8 cellular contexts compared by ENCODE assay signal in the genomic region with DNA sequence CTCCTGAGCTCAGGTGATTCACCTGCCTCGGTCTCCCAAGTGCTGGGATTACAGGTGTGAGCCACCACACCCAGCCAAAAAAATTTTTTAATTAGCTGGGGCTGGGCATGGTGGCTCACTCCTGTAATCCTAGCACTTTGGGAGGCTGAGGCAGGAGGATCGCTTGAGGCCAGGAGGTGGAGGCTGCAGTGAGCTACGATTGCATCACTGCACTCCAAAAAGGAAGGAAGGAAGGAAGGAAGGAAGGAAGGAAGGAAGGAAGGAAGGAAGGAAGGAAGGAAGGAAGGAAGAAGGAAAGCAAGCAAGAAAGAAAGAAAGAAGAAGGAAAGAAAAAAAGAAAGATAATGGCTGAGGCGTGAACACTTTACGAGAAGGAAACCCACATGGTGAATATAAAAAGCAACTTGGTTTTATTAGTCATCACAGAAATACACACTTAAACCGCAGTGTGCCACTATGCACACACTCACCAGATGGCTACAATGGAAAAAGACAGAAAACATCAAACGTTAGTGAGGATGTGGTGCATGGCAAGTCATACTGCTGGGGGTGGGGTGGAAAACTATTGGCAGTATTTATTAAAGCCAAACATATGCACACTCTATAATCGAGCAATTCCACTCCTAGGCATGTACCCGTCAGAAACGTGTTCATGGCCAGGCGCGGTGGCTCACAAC. TPM values are rescaled to one million over a fixed set of nuclear protein-coding genes. Genes with fewer than 3 reads are reported as not detected.
DNase-seq lines count a peak whose midpoint lies in the region; ATAC-seq, FAIRE-seq and TF ChIP-seq lines count a peak whose summit lies in the region.

No MANE protein-coding gene starts in this region.

- 0 out of 5 replicates have a peak, but pooled peaks of 1 of the 2 experiments have one; percentile 19 for TF ChIP-seq RAD21 in A549 (conservative IDR thresholded peaks at IDR 0.05 in 1 of 2, IDR thresholded peaks at IDR 0.05 in 1 of 2)

- ATAC-seq in A549 (peak; percentile 32 to 72; a peak in 3 of 6 replicates), GM21786 (IDR thresholded peaks at IDR 0.05; ENCODE audit: unreplicated experiment) (no peak), GM21619 (IDR thresholded peaks at IDR 0.05; ENCODE audit: unreplicated experiment) (no peak)

- H3K4me3 Mint-ChIP-seq in activated CD4-positive, alpha-beta memory T cell treated with anti-CD3 and anti-CD28 coated beads for 36 hours: peak overlapping the region; percentile 49

- no peaks in the 10 kb centered on the region for H4K20me1 ChIP-seq in OCI-LY7 (ENCODE audit: insufficient read depth, low read length)

- intact Hi-C loops in activated CD4-positive, alpha-beta memory T cell treated with anti-CD3 and anti-CD28 coated beads for 36 hours (cut with micrococcal nuclease): loop anchor here (2.0 to 10.0 kb wide), 5 partner anchors 66 to 252 kb away; no protein-coding TSS in a partner anchor
- intact Hi-C loops in OCI-LY7 (cut with micrococcal nuclease; ENCODE audit: unreplicated experiment): no loop called here

- H3K4me2 ChIP-seq in A549: no peak overlapping the region
- H3K4me2 ChIP-seq in OCI-LY7 (ENCODE audit: low read length): no peak overlapping the region

- no peak for TF ChIP-seq POLR2A in A549 (IDR thresholded peaks at IDR 0.05; ENCODE audit: low read length)

- no peak overlapping the region for H3K4me3 ChIP-seq in A549
- H3K4me3 ChIP-seq in OCI-LY7 (ENCODE audit: low read depth, low read length, poor library complexity, severe bottlenecking): no peak overlapping the region

- POLR2A ChIA-PET in A549 (lab: Yijun Ruan, JAX) (no interaction called here), OCI-LY7 (lab: Charles Lee) (interaction anchor here (0.6 to 0.7 kb wide), 2 partner anchors 35 to 141 kb away, joined by 5 read pairs; no protein-coding TSS in a partner anchor)
- POLR2A ChIA-PET in activated CD4-positive, alpha-beta memory T cell treated with anti-CD3 and anti-CD28 coated beads for 36 hours (lab: Charles Lee): no interaction called here

- FAIRE-seq in A549 (lab: Jason Lieb, UNC): no peak

- WGBS in A549 (ENCODE audit: missing lambda C conversion rate): 53% methylated on average over 11 of the region's 12 CpGs

- no peaks in the 10 kb centered on the region for H3K9me2 ChIP-seq in OCI-LY7 (ENCODE audit: insufficient read depth, low read length)

- peak in 1 of 2 experiments; percentile 59 for DNase-seq in A549 (ENCODE audit: low read depth in 1 of 2, low spot score in 1 of 2)
- peak; percentile 53 for DNase-seq in LoVo (ENCODE audit: low spot score)
- peak; percentile 78 for DNase-seq in activated CD4-positive, alpha-beta memory T cell treated with anti-CD3 and anti-CD28 coated beads for 36 hours
- peak; percentile 35 for DNase-seq in fibroblast of the conjunctiva (ENCODE audit: low read depth)
- peak; percentile 87 for DNase-seq in stromal cell of bone marrow (ENCODE audit: low read depth)
- DNase-seq in OCI-LY7 (ENCODE audit: low spot score): no peak

- TF ChIP-seq CTCF in A549 (IDR thresholded peaks at IDR 0.05) (no peak), OCI-LY7 (conservative IDR thresholded peaks at IDR 0.05; ENCODE audit: low read length) (no peak)

- H3K79me2 ChIP-seq in OCI-LY7 (ENCODE audit: insufficient read depth, low read depth, low read length): no peaks in the 10 kb centered on the region

- peaks cover 50% of the 10 kb centered on the region for H3K4me1 Mint-ChIP-seq in activated CD4-positive, alpha-beta memory T cell treated with anti-CD3 and anti-CD28 coated beads for 36 hours (ENCODE audit: low read depth)

- H3K36me3 Mint-ChIP-seq in activated CD4-positive, alpha-beta memory T cell treated with anti-CD3 and anti-CD28 coated beads for 36 hours: no peaks in the 10 kb centered on the region

- peaks cover 4% of the 10 kb centered on the region for H3K9me3 Mint-ChIP-seq in activated CD4-positive, alpha-beta memory T cell treated with anti-CD3 and anti-CD28 coated beads for 36 hours

- CTCF ChIA-PET in A549 (lab: Yijun Ruan, JAX): interaction anchor here (0.5 to 1.6 kb wide), 3 partner anchors 12 to 80 kb away, joined by 3 to 5 read pairs (median 5); no protein-coding TSS in a partner anchor
- CTCF ChIA-PET in activated CD4-positive, alpha-beta memory T cell treated with anti-CD3 and anti-CD28 coated beads for 36 hours (lab: Charles Lee): interaction anchor here (0.7 to 1.2 kb wide), 2 partner anchors 14 to 137 kb away, joined by 3 read pairs; no protein-coding TSS in a partner anchor
- CTCF ChIA-PET in OCI-LY7 (lab: Charles Lee; ENCODE audit: unreplicated experiment): interaction anchor here (0.6 kb wide), 1 partner anchor 380 kb away, joined by 3 read pairs; no protein-coding TSS in a partner anchor

- TF ChIP-seq EP300 in A549 (IDR thresholded peaks at IDR 0.05): no peak

- H3K9me3 ChIP-seq in A549 (no peaks in the 10 kb centered on the region), OCI-LY7 (ENCODE audit: low read length) (no peaks in the 10 kb centered on the region)

- no peaks in the 10 kb centered on the region for H3K36me3 ChIP-seq in OCI-LY7 (ENCODE audit: insufficient read depth, low read length)

- H3K4me1 ChIP-seq in A549 (peaks cover 12% of the 10 kb centered on the region), OCI-LY7 (ENCODE audit: insufficient read depth, low read length, poor library complexity, severe bottlenecking) (no peaks in the 10 kb centered on the region)

- no TSS peak for BruUV-seq in OCI-LY7 (replicated peaks; lab: Mats Ljungman, UMichigan)

- H3K27ac ChIP-seq in A549 (no peak overlapping the region), OCI-LY7 (ENCODE audit: low read depth, low read length, poor library complexity, severe bottlenecking) (no peak overlapping the region)

- H3K27me3 Mint-ChIP-seq in activated CD4-positive, alpha-beta memory T cell treated with anti-CD3 and anti-CD28 coated beads for 36 hours: peaks cover 12% of the 10 kb centered on the region

- peak overlapping the region; percentile 80 for H3K27ac Mint-ChIP-seq in activated CD4-positive, alpha-beta memory T cell treated with anti-CD3 and anti-CD28 coated beads for 36 hours

- H2AFZ ChIP-seq in OCI-LY7 (ENCODE audit: low read length): no peak overlapping the region

TF ChIP-seq in A549, 52 proteins besides CTCF, POLR2A, EP300 and RAD21 (continues in another document):
- TF ChIP-seq RFX5 (IDR thresholded peaks at IDR 0.05): no peak
- no peak for TF ChIP-seq GATA3 (IDR thresholded peaks at IDR 0.05; ENCODE audit: borderline replicate concordance)
- no peak for TF ChIP-seq RARB (CRISPR knock-in tag; IDR thresholded peaks at IDR 0.05)
- TF ChIP-seq, protein P1, sequence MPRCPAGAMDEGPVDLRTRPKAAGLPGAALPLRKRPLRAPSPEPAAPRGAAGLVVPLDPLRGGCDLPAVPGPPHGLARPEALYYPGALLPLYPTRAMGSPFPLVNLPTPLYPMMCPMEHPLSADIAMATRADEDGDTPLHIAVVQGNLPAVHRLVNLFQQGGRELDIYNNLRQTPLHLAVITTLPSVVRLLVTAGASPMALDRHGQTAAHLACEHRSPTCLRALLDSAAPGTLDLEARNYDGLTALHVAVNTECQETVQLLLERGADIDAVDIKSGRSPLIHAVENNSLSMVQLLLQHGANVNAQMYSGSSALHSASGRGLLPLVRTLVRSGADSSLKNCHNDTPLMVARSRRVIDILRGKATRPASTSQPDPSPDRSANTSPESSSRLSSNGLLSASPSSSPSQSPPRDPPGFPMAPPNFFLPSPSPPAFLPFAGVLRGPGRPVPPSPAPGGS (IDR thresholded peaks at IDR 0.05): no peak
- no peak for TF ChIP-seq CBX8 (IDR thresholded peaks at IDR 0.05)
- TF ChIP-seq, protein P2, sequence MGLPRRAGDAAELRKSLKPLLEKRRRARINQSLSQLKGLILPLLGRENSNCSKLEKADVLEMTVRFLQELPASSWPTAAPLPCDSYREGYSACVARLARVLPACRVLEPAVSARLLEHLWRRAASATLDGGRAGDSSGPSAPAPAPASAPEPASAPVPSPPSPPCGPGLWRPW (IDR thresholded peaks at IDR 0.05): no peak

RNA-seq across cellular contexts. Expression of a gene that starts 4.4 kb away (rescaled TPM):
- polyA plus RNA-seq in A549 (2011; rRNA removed) (2.5 and 2.7 TPM in 2 replicates), A549 (2017; fragmentation: RNase III; extraction: RNeasy Plus Mini Kit Qiagen cat#74134 plus additional on column Dnase treatment) (11.6 to 16.3 TPM (median 13.6 TPM) in 3 replicates)
- 3.9 and 4.1 TPM in 2 replicates for polyA plus RNA-seq in A549 (2012; cell fraction: cytosol; rRNA removed)
- polyA plus RNA-seq in A549 (2012; cell fraction: nucleus; rRNA removed): 2.0 and 2.4 TPM in 2 replicates
- polyA minus RNA-seq in A549 (2011; rRNA and poly(A)+ RNA removed): 1.7 and 2.4 TPM in 2 replicates
- 1 to 10 TPM; 1.3 to 2.0 TPM for total RNA-seq in activated CD4-positive, alpha-beta memory T cell treated with anti-CD3 and anti-CD28 coated beads for 36 hours
- not detected in 2 replicates for total RNA-seq in OCI-LY7 (2014; rRNA removed; shearing (Covaris generic))
- total RNA-seq in OCI-LY7 (2022): not detected in 2 replicates

RNA-seq across cellular contexts. Expression of a gene that starts 37.2 kb away (rescaled TPM):
- 0.14 and 0.32 TPM in 2 replicates for polyA plus RNA-seq in A549 (2011; rRNA removed)
- polyA plus RNA-seq in A549 (2012; cell fraction: cytosol; rRNA removed): not detected in 2 replicates
- polyA plus RNA-seq in A549 (2012; cell fraction: nucleus; rRNA removed): 0.23 TPM in 1 of 2 replicates, not detected in the other
- polyA plus RNA-seq in A549 (2017; fragmentation: RNase III; extraction: RNeasy Plus Mini Kit Qiagen cat#74134 plus additional on column Dnase treatment): not detected in 3 replicates
- 0.88 TPM in 1 of 2 replicates, not detected in the other for polyA minus RNA-seq in A549 (2011; rRNA and poly(A)+ RNA removed)
- total RNA-seq in activated CD4-positive, alpha-beta memory T cell treated with anti-CD3 and anti-CD28 coated beads for 36 hours: not detected
- not detected in 2 replicates for total RNA-seq in OCI-LY7 (2014; rRNA removed; shearing (Covaris generic))
- total RNA-seq in OCI-LY7 (2022): not detected in 2 replicates

RNA-seq across cellular contexts. Expression of a gene that starts 37.7 kb away (rescaled TPM):
- 33.4 and 39.0 TPM in 2 replicates for polyA plus RNA-seq in A549 (2011; rRNA removed)
- polyA plus RNA-seq in A549 (2012; cell fraction: cytosol; rRNA removed): 27.4 and 35.7 TPM in 2 replicates
- polyA plus RNA-seq in A549 (2012; cell fraction: nucleus; rRNA removed): 31.5 and 36.7 TPM in 2 replicates
- polyA plus RNA-seq in A549 (2017; fragmentation: RNase III; extraction: RNeasy Plus Mini Kit Qiagen cat#74134 plus additional on column Dnase treatment): 17.3 to 19.6 TPM (median 19.0 TPM) in 3 replicates
- polyA minus RNA-seq in A549 (2011; rRNA and poly(A)+ RNA removed): 56.5 and 69.9 TPM in 2 replicates
- total RNA-seq in activated CD4-positive, alpha-beta memory T cell treated with anti-CD3 and anti-CD28 coated beads for 36 hours: 1 to 10 TPM; 7.9 to 8.2 TPM
- 15.0 and 15.8 TPM in 2 replicates for total RNA-seq in OCI-LY7 (2014; rRNA removed; shearing (Covaris generic))
- 27.8 and 30.5 TPM in 2 replicates for total RNA-seq in OCI-LY7 (2022)

Comparison
In these comparisons a context has a peak if more than half of its experiments do, and no peak if none do; other contexts are left out.
1. ATAC-seq: peak in A549 (2 of 2); none in GM21786 (single experiment) and GM21619 (single experiment).